8 cellular contexts compared by ENCODE assay signal in genomic region chr1:156356875-156357534, GRCh38.
DNase-seq lines count a peak whose midpoint lies in the region; ATAC-seq and TF ChIP-seq lines count a peak whose summit lies in the region.

No MANE protein-coding gene starts in this region.

- H3K27ac ChIP-seq in brain microvascular endothelial cell, result no peak overlapping the region

- no peaks in the 10 kb centered on the region for H3K9me3 Mint-ChIP-seq in T-helper 2 cell treated with Interferon-gamma antibody and Interleukin-4, amounts not matched to agents 5 μg/mL and 100 μg/mL, for 36 hours

- DNase-seq in SIG-M5 treated with dmso at 0.1 percent for 504 hours (lab: John Stamatoyannopoulos, UW; ENCODE audit: unreplicated experiment), result peak; percentile 35
- no peak for DNase-seq in SIG-M5 (lab: John Stamatoyannopoulos, UW)
- DNase-seq in NCI-H1092 treated with DMSO at 0.1 percent for 48 hours (lab: John Stamatoyannopoulos, UW), result peak; percentile 75
- DNase-seq in T-helper 2 cell treated with Interferon-gamma antibody and Interleukin-4, amounts not matched to agents 5 μg/mL and 100 μg/mL, for 36 hours (ENCODE audit: low spot score), result peak; percentile 65
- DNase-seq in brain microvascular endothelial cell, result no peak
- DNase-seq in left kidney (ENCODE audit: low read depth, low spot score), result peak; percentile 88
- DNase-seq in stimulated activated CD8-positive, alpha-beta memory T cell treated with anti-CD3 and anti-CD28 coated beads, Interleukin-15, amount 100 ng/mL, for 24 hours (ENCODE audit: low read depth), result peak; percentile 27

- H3K36me3 Mint-ChIP-seq in T-helper 2 cell treated with Interferon-gamma antibody and Interleukin-4, amounts not matched to agents 5 μg/mL and 100 μg/mL, for 36 hours (ENCODE audit: low read depth), result no peaks in the 10 kb centered on the region

- no peak overlapping the region for H3K4me3 Mint-ChIP-seq in T-helper 2 cell treated with Interferon-gamma antibody and Interleukin-4, amounts not matched to agents 5 μg/mL and 100 μg/mL, for 36 hours

- H3K36me3 ChIP-seq in brain microvascular endothelial cell (replicated peaks), result no peaks in the 10 kb centered on the region

- H3K27ac Mint-ChIP-seq in T-helper 2 cell treated with Interferon-gamma antibody and Interleukin-4, amounts not matched to agents 5 μg/mL and 100 μg/mL, for 36 hours, result no peak overlapping the region

- peaks cover 45% of the 10 kb centered on the region for H3K27me3 Mint-ChIP-seq in T-helper 2 cell treated with Interferon-gamma antibody and Interleukin-4, amounts not matched to agents 5 μg/mL and 100 μg/mL, for 36 hours (ENCODE audit: low read depth)

- in situ Hi-C loops in brain microvascular endothelial cell (cut with HindIII; ENCODE audit: low pct_ligation_motif_present, low sequenced_read_pairs), result no loop called here

- TF ChIP-seq CTCF in brain microvascular endothelial cell (IDR thresholded peaks at IDR 0.05; ENCODE audit: low read depth, low read length, missing control alignments), result peak; percentile 91

- H3K4me3 ChIP-seq in brain microvascular endothelial cell (ENCODE audit: low read depth, low read length), result no peak overlapping the region

- ATAC-seq in HG03457 (IDR thresholded peaks at IDR 0.05; ENCODE audit: unreplicated experiment), result no peak

- peaks cover 4% of the 10 kb centered on the region for H3K4me1 Mint-ChIP-seq in T-helper 2 cell treated with Interferon-gamma antibody and Interleukin-4, amounts not matched to agents 5 μg/mL and 100 μg/mL, for 36 hours (ENCODE audit: low read depth)

- peaks cover 2% of the 10 kb centered on the region for H3K27me3 ChIP-seq in brain microvascular endothelial cell (replicated peaks)

Comparison
In these comparisons a context has a peak if more than half of its experiments do, and no peak if none do; other contexts are left out.
1. DNase-seq: peak in SIG-M5 treated with dmso at 0.1 percent for 504 hours (single experiment), NCI-H1092 treated with DMSO at 0.1 percent for 48 hours (single experiment), T-helper 2 cell treated with Interferon-gamma antibody and Interleukin-4, amounts not matched to agents 5 μg/mL and 100 μg/mL, for 36 hours (single experiment), left kidney (single experiment) and stimulated activated CD8-positive, alpha-beta memory T cell treated with anti-CD3 and anti-CD28 coated beads, Interleukin-15, amount 100 ng/mL, for 24 hours (single experiment); none in SIG-M5 (single experiment) and brain microvascular endothelial cell (single experiment).